Comparison of ENCODE assay signal across 10 cellular contexts in genomic region chr15:44307712-44308111, GRCh38.
"Had no signal": no experiment of that assay in that cellular context is flagged by ENCODE, and none has a peak within 500 bp of the region (broad histone marks: within the 10 kb centered on the region; RNA-seq: fewer than 3 reads in every experiment).

No MANE protein-coding gene starts in this region.

- H3K9me3 ChIP-seq: adrenal gland, heart right ventricle, left lung, sigmoid colon, thyroid gland had no signal

- H3K4me3 Mint-ChIP-seq: activated CD4-positive, alpha-beta memory T cell treated with anti-CD3 and anti-CD28 coated beads for 36 hours had no signal

- H3K36me3 ChIP-seq: adrenal gland, sigmoid colon, thyroid gland had no signal

- H3K27me3 Mint-ChIP-seq: activated CD4-positive, alpha-beta memory T cell treated with anti-CD3 and anti-CD28 coated beads for 36 hours had no signal

- H3K27me3 ChIP-seq: adrenal gland, heart right ventricle, left lung, sigmoid colon, thyroid gland had no signal

- H3K4me1 ChIP-seq: left lung had no signal

- H3K9me3 Mint-ChIP-seq: activated CD4-positive, alpha-beta memory T cell treated with anti-CD3 and anti-CD28 coated beads for 36 hours had no signal

- H3K4me3 ChIP-seq: adrenal gland, coronary artery, heart right ventricle, left lung, sigmoid colon, thyroid gland had no signal

- ATAC-seq: heart right ventricle, left lung had no signal

- DNase-seq: activated gamma-delta T cell; adrenal gland; caudate nucleus; effector CD8-positive, alpha-beta T cell; heart right ventricle; left lung; sigmoid colon; thyroid gland had no signal

- H3K27ac ChIP-seq: adrenal gland, coronary artery, heart right ventricle, left lung, sigmoid colon, thyroid gland had no signal
